Comparison of ENCODE assay signal across 9 cellular contexts in genomic region chr6:122491915-122492537, GRCh38. TPM values are rescaled to one million over a fixed set of nuclear protein-coding genes. Genes with fewer than 3 reads are reported as not detected.
A peak's percentile ranks its signal among the peaks of the same experiment; 100 is the strongest.
DNase-seq lines count a peak whose midpoint lies in the region; TF ChIP-seq lines count a peak whose summit lies in the region.
"Had no signal": no experiment of that assay in that cellular context is flagged by ENCODE, and none has a peak within 500 bp of the region (broad histone marks: within the 10 kb centered on the region; RNA-seq: fewer than 3 reads in every experiment).

No MANE protein-coding gene starts in this region.

- H4K20me1 ChIP-seq in osteoblast (ENCODE audit: insufficient read depth, low read length), result no peaks in the 10 kb centered on the region

- no peaks in the 10 kb centered on the region for H3K79me2 ChIP-seq in osteoblast (ENCODE audit: insufficient read depth, low read length)

- H3K27me3 Mint-ChIP-seq in type B pancreatic cell, result no peaks in the 10 kb centered on the region

- peak overlapping the region; percentile 9 for H3K4me2 ChIP-seq in osteoblast (ENCODE audit: insufficient read depth, low read length)

- H3K36me3 ChIP-seq in H7 (replicated peaks; ENCODE audit: control insufficient read depth, insufficient read depth, low read length) (peaks cover 13% of the 10 kb centered on the region), osteoblast (ENCODE audit: insufficient read depth, low read length) (no peaks in the 10 kb centered on the region)

- H3K27me3 ChIP-seq in H7 (ENCODE audit: control insufficient read depth, insufficient read depth, low read length) (no peaks in the 10 kb centered on the region), osteoblast (ENCODE audit: insufficient read depth, low read length) (no peaks in the 10 kb centered on the region)

- H3K27ac Mint-ChIP-seq in type B pancreatic cell, result no peak overlapping the region

- no peaks in the 10 kb centered on the region for H3K4me1 ChIP-seq in osteoblast (ENCODE audit: insufficient read depth, low read length)

- peaks cover 59% of the 10 kb centered on the region for H3K36me3 Mint-ChIP-seq in type B pancreatic cell

- no peak overlapping the region for H3K4me3 Mint-ChIP-seq in type B pancreatic cell

- no peak overlapping the region for H3K27ac ChIP-seq in osteoblast (ENCODE audit: low read depth, low read length)
- H3K27ac ChIP-seq: skin epidermis had no signal

- peak; percentile 36 for DNase-seq in GM04504 (ENCODE audit: low read depth)
- peak; percentile 37 for DNase-seq in H7
- peak; percentile 77 for DNase-seq in RKO (ENCODE audit: low spot score)
- DNase-seq in activated T-helper 1 cell treated with Interleukin-2 at 50 U/mL for 16 hours (ENCODE audit: low read depth), result peak; percentile 29
- peak; percentile 79 for DNase-seq in fibroblast of the aortic adventitia (ENCODE audit: low read depth)
- DNase-seq in osteoblast (ENCODE audit: insufficient read length, low spot score, missing footprints), result peak; percentile 70
- DNase-seq in type B pancreatic cell (ENCODE audit: extremely low spot score, unreplicated experiment), result no peak

- H3K4me3 ChIP-seq in H7 (ENCODE audit: insufficient read depth, low read depth, low read length) (no peak overlapping the region), fibroblast of the aortic adventitia (ENCODE audit: low read depth, low read length) (no peak overlapping the region), osteoblast (ENCODE audit: insufficient read depth, low read length) (no peak overlapping the region)
- H3K4me3 ChIP-seq: skin epidermis had no signal

- peak; percentile 95 for TF ChIP-seq CTCF in LNCAP (IDR thresholded peaks at IDR 0.05)
- TF ChIP-seq CTCF in fibroblast of the aortic adventitia (IDR thresholded peaks at IDR 0.05; ENCODE audit: insufficient read depth, low read length), result peak; percentile 98
- peak; percentile 98 for TF ChIP-seq CTCF in osteoblast (IDR thresholded peaks at IDR 0.05; ENCODE audit: extremely low read depth, low read depth, low read length)
- TF ChIP-seq CTCF in type B pancreatic cell (conservative IDR thresholded peaks at IDR 0.05), result peak; percentile 75

- no peaks in the 10 kb centered on the region for H3K9me3 Mint-ChIP-seq in type B pancreatic cell

- H3K9me3 ChIP-seq in osteoblast (ENCODE audit: low read depth, low read length), result no peaks in the 10 kb centered on the region

- no peak overlapping the region for H2AFZ ChIP-seq in osteoblast (ENCODE audit: low read length)

- H3K4me1 Mint-ChIP-seq in type B pancreatic cell (ENCODE audit: unreplicated experiment), result no peaks in the 10 kb centered on the region

RNA-seq across cellular contexts. Expression of gene SERINC1, which starts 20.4 kb away (rescaled TPM):
- 40.1 and 52.0 TPM in 2 replicates for total RNA-seq in H7 (2014; rRNA removed; shearing (Covaris generic))
- total RNA-seq in fibroblast of the aortic adventitia (ENCODE audit: low replicate concordance) (243 and 282 TPM in 2 replicates), osteoblast (247 and 260 TPM in 2 replicates), type B pancreatic cell (ENCODE audit: low replicate concordance) (82.8 and 101 TPM in 2 replicates)
